1 cellular context compared by ENCODE assay signal in the genomic region with DNA sequence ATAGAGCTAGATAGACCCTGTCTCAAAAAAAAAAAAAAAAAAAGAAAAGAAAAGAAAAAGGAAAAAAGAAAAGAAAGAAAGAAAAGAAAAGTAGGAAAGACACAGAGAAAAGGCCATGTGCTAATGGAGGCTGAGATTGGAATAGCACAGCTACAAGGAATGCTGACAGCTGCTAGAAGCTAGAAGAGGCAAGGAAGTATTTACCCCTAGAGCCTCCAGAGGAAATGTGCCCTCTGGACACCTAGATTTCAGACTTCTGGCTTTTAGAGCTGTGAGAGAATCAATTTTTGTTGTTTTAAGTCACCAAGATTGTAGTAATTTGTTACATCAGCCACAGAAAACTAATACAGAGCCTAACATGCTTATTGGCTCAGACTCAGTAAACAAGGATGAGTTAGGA.
TF ChIP-seq lines count a peak whose summit lies in the region.

No MANE protein-coding gene starts in this region.

TF ChIP-seq in K562, 482 proteins besides CTCF, POLR2A, EP300 and RAD21 (continued from another document):
- TF ChIP-seq, protein P1, sequence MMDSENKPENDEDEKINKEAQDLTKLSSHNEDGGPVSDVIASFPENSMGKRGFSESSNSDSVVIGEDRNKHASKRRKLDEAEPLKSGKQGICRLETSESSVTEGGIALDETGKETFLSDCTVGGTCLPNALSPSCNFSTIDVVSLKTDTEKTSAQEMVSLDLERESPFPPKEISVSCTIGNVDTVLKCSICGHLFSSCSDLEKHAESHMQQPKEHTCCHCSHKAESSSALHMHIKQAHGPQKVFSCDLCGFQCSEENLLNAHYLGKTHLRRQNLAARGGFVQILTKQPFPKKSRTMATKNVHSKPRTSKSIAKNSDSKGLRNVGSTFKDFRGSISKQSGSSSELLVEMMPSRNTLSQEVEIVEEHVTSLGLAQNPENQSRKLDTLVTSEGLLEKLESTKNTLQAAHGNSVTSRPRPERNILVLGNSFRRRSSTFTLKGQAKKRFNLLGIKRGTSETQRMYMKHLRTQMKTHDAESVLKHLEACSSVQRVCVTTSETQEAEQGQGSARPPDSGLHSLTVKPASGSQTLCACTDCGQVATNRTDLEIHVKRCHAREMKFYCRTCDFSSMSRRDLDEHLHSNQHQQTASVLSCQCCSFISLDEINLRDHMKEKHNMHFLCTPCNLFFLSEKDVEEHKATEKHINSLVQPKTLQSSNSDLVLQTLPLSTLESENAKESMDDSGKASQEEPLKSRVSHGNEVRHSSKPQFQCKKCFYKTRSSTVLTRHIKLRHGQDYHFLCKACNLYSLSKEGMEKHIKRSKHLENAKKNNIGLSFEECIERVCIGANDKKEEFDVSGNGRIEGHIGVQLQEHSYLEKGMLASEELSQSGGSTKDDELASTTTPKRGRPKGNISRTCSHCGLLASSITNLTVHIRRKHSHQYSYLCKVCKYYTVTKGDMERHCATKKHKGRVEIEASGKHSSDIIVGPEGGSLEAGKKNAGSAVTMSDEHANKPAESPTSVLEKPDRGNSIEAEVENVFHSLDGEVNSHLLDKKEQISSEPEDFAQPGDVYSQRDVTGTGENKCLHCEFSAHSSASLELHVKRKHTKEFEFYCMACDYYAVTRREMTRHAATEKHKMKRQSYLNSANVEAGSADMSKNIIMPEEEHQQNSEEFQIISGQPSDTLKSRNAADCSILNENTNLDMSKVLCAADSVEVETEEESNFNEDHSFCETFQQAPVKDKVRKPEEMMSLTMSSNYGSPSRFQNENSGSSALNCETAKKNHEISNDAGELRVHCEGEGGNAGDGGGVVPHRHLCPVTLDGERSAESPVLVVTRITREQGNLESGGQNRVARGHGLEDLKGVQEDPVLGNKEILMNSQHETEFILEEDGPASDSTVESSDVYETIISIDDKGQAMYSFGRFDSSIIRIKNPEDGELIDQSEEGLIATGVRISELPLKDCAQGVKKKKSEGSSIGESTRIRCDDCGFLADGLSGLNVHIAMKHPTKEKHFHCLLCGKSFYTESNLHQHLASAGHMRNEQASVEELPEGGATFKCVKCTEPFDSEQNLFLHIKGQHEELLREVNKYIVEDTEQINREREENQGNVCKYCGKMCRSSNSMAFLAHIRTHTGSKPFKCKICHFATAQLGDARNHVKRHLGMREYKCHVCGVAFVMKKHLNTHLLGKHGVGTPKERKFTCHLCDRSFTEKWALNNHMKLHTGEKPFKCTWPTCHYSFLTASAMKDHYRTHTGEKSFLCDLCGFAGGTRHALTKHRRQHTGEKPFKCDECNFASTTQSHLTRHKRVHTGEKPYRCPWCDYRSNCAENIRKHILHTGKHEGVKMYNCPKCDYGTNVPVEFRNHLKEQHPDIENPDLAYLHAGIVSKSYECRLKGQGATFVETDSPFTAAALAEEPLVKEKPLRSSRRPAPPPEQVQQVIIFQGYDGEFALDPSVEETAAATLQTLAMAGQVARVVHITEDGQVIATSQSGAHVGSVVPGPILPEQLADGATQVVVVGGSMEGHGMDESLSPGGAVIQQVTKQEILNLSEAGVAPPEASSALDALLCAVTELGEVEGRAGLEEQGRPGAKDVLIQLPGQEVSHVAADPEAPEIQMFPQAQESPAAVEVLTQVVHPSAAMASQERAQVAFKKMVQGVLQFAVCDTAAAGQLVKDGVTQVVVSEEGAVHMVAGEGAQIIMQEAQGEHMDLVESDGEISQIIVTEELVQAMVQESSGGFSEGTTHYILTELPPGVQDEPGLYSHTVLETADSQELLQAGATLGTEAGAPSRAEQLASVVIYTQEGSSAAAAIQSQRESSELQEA (IDR thresholded peaks at IDR 0.05; ENCODE audit: low read depth) = no peak
- TF ChIP-seq, protein P2, sequence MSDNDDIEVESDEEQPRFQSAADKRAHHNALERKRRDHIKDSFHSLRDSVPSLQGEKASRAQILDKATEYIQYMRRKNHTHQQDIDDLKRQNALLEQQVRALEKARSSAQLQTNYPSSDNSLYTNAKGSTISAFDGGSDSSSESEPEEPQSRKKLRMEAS (CRISPR knock-in tag; IDR thresholded peaks at IDR 0.05) = no peak
- TF ChIP-seq TBP (optimal IDR thresholded peaks at IDR 0.05; ENCODE audit: low read depth, low read length) = no peak
